Comparison of ENCODE assay signal across 10 cellular contexts in genomic region chr9:120730661-120731514, GRCh38. TPM values are rescaled to one million over a fixed set of nuclear protein-coding genes. Genes with fewer than 3 reads are reported as not detected.
DNase-seq lines count a peak whose midpoint lies in the region; ATAC-seq, FAIRE-seq and TF ChIP-seq lines count a peak whose summit lies in the region.
"Had no signal": no experiment of that assay in that cellular context is flagged by ENCODE, and none has a peak within 500 bp of the region (broad histone marks: within the 10 kb centered on the region; RNA-seq: fewer than 3 reads in every experiment).

No MANE protein-coding gene starts in this region.

- H2BK20ac ChIP-seq in H1 (ENCODE audit: low read length): no peak overlapping the region

- H3K9me3 ChIP-seq in H1 (ENCODE audit: insufficient read depth in 2 of 2, low read depth in 1 of 2, low read length in 1 of 2) (no peaks in the 10 kb centered on the region), mucosa of descending colon (no peaks in the 10 kb centered on the region)
- no peaks in the 10 kb centered on the region for H3K9me3 ChIP-seq in CD4-positive, alpha-beta T cell (ENCODE audit: control insufficient read depth, low read length)
- H3K9me3 ChIP-seq: transverse colon had no signal

- no peaks in the 10 kb centered on the region for H3K36me3 Mint-ChIP-seq in CD4-positive, alpha-beta T cell (ENCODE audit: low read depth)

- TF ChIP-seq CTCF in D721Med (IDR thresholded peaks at IDR 0.05; ENCODE audit: insufficient read depth, missing control alignments) (no peak), H1 (IDR thresholded peaks at IDR 0.05; ENCODE audit: control extremely low read depth in 1 of 3, insufficient read depth in 1 of 3, low read depth in 1 of 3, low read length in 3 of 3) (no peak), mucosa of descending colon (IDR thresholded peaks at IDR 0.05) (no peak)
- no peak for TF ChIP-seq CTCF in CD4-positive, alpha-beta T cell (IDR thresholded peaks at IDR 0.05)

- no peaks in the 10 kb centered on the region for H4K20me1 ChIP-seq in H1 (replicated peaks in 1 of 2; ENCODE audit: control insufficient read depth in 1 of 2, insufficient read depth in 2 of 2, low read length in 2 of 2)

- H3K4me1 ChIP-seq in H1 (replicated peaks in 1 of 4; ENCODE audit: control insufficient read depth in 3 of 4, insufficient read depth in 4 of 4, low read length in 3 of 4): peaks cover 0 to 6% (median 0%) of the 10 kb centered on the region in 4 experiments; a peak in 3 of 7 replicates
- no peaks in the 10 kb centered on the region for H3K4me1 ChIP-seq in mucosa of descending colon (ENCODE audit: low read depth)
- H3K4me1 ChIP-seq: transverse colon had no signal

- TF ChIP-seq EP300 in H1 (IDR thresholded peaks at IDR 0.05; ENCODE audit: borderline replicate concordance in 1 of 2, low read depth in 2 of 2, low read length in 2 of 2): no peak

- no peaks in the 10 kb centered on the region for H3K27me3 ChIP-seq in H1 (replicated peaks in 1 of 4; ENCODE audit: control insufficient read depth in 3 of 4, extremely low read depth in 1 of 4, insufficient read depth in 3 of 4, low read length in 3 of 4)
- no peaks in the 10 kb centered on the region for H3K27me3 ChIP-seq in CD4-positive, alpha-beta T cell (ENCODE audit: control insufficient read depth, insufficient read depth, low read length)
- H3K27me3 ChIP-seq: transverse colon had no signal

- no peak for TF ChIP-seq RAD21 in H1 (IDR thresholded peaks at IDR 0.05 in 1 of 2, conservative IDR thresholded peaks at IDR 0.05 in 1 of 2; ENCODE audit: low read depth in 2 of 2, low read length in 2 of 2)

- WGBS in H1 (ENCODE audit: extremely low coverage in 1 of 2, insufficient coverage in 1 of 2, insufficient read length in 1 of 2, insufficient replicate concordance in 2 of 2, low coverage in 1 of 2, low lambda C conversion rate in 2 of 2, missing lambda C conversion rate in 1 of 2), 2 experiments: 86% methylated on average over 7 of the region's 7 CpGs; no CpG with 5 or more reads in 1 of the 2 experiments

- no peak overlapping the region for H3K4me3 Mint-ChIP-seq in CD4-positive, alpha-beta T cell

- H2BK12ac ChIP-seq in H1 (ENCODE audit: low read depth, low read length): no peak overlapping the region

- H3K18ac ChIP-seq in H1 (ENCODE audit: extremely low read depth, low read length): no peak overlapping the region

- H3K4me3 ChIP-seq in H1 (ENCODE audit: extremely low read depth in 1 of 4, insufficient read depth in 2 of 4, low read depth in 3 of 4, low read length in 4 of 4): no peak overlapping the region
- no peak overlapping the region for H3K4me3 ChIP-seq in mucosa of descending colon
- H3K4me3 ChIP-seq: transverse colon had no signal

- H3K4me1 Mint-ChIP-seq in CD4-positive, alpha-beta T cell (ENCODE audit: low read depth): no peaks in the 10 kb centered on the region

- H3K23ac ChIP-seq in H1 (ENCODE audit: insufficient read length): no peak overlapping the region

- H3K56ac ChIP-seq in H1 (replicated peaks; ENCODE audit: insufficient read length, low read depth, low read length): no peak overlapping the region

- H2BK120ac ChIP-seq in H1 (replicated peaks; ENCODE audit: low read depth, low read length): no peak overlapping the region

- no peaks in the 10 kb centered on the region for H3K79me1 ChIP-seq in H1 (ENCODE audit: low read depth, low read length)

- no peak overlapping the region for H3K9ac ChIP-seq in H1 (replicated peaks in 1 of 4; ENCODE audit: extremely low read depth in 1 of 4, low read depth in 3 of 4, low read length in 3 of 4)
- H3K9ac ChIP-seq: KMS-11 had no signal

- intact Hi-C loops in mucosa of descending colon (cut with DNase I, micrococcal nuclease): no loop called here
- intact Hi-C loops in CD4-positive, alpha-beta T cell (cut with DNase I, micrococcal nuclease): no loop called here

- ATAC-seq in mucosa of descending colon (peak; percentile 16), HG02798 (IDR thresholded peaks at IDR 0.05; ENCODE audit: poor library complexity, unreplicated experiment) (no peak)
- ATAC-seq in CD4-positive, alpha-beta T cell (ENCODE audit: poor library complexity): no peak

- H4K5ac ChIP-seq in H1 (ENCODE audit: insufficient read length, low read depth, low read length): no peak overlapping the region

- no peaks in the 10 kb centered on the region for H3K27me3 Mint-ChIP-seq in CD4-positive, alpha-beta T cell

- CTCF ChIA-PET in H1 (lab: Charles Lee; ENCODE audit: partially characterized antibody): interaction anchor here (0.5 to 2.8 kb wide), 24 partner anchors 9 to 623 kb away, joined by 3 to 16 read pairs (median 4); no protein-coding TSS in a partner anchor
- CTCF ChIA-PET in CD4-positive, alpha-beta T cell (lab: Charles Lee): interaction anchor here (0.7 to 1.8 kb wide), 2 partner anchors 26 to 185 kb away, joined by 3 to 4 read pairs; no protein-coding TSS in a partner anchor

- H3K9me3 Mint-ChIP-seq in CD4-positive, alpha-beta T cell: no peaks in the 10 kb centered on the region

- no peak overlapping the region for H3K4ac ChIP-seq in H1 (replicated peaks; ENCODE audit: insufficient read length, low read depth, low read length)

- no peak overlapping the region for H2AFZ ChIP-seq in H1 (ENCODE audit: low read length)

- H2BK15ac ChIP-seq in H1 (ENCODE audit: low read length): no peak overlapping the region

- no peak overlapping the region for H3K4me2 ChIP-seq in H1 (ENCODE audit: insufficient read depth in 1 of 2, low read depth in 2 of 2, low read length in 2 of 2)
- H3K4me2 ChIP-seq: KMS-11 had no signal

- no peak for FAIRE-seq in D721Med (lab: Jason Lieb, UNC)
- FAIRE-seq in H1 (lab: Jason Lieb, UNC): no peak

- TF ChIP-seq POLR2A in H1 (IDR thresholded peaks at IDR 0.05; ENCODE audit: control extremely low read depth in 1 of 2, low read depth in 2 of 2, low read length in 2 of 2): no peak

- POLR2A ChIA-PET in H1 (lab: Charles Lee; ENCODE audit: partially characterized antibody): interaction anchor here (0.6 to 2.2 kb wide), 3 partner anchors 16 to 125 kb away, joined by 3 to 7 read pairs (median 3); partner anchors contain the start of gene MEGF9
- POLR2A ChIA-PET in CD4-positive, alpha-beta T cell (lab: Charles Lee): no interaction called here

- H2AK5ac ChIP-seq in H1 (ENCODE audit: low read depth, low read length): no peak overlapping the region

- no peaks in the 10 kb centered on the region for H3K79me2 ChIP-seq in H1 (ENCODE audit: control insufficient read depth in 1 of 2, insufficient read depth in 2 of 2, low read length in 2 of 2)

- peak; percentile 55 for DNase-seq in D721Med (ENCODE audit: insufficient read length, low spot score)
- peak; percentile 80 for DNase-seq in NCI-H2196 (lab: John Stamatoyannopoulos, UW; ENCODE audit: unreplicated experiment)
- DNase-seq in H1 (ENCODE audit: low read depth in 1 of 2, low spot score in 2 of 2): no peak
- DNase-seq in mucosa of descending colon: no peak
- DNase-seq in OCI-M2 (lab: John Stamatoyannopoulos, UW; ENCODE audit: unreplicated experiment): no peak
- DNase-seq in inferior parietal cortex (ENCODE audit: extremely low spot score): no peak
- DNase-seq in CD4-positive, alpha-beta T cell: no peak
- DNase-seq: transverse colon had no signal

- no peak overlapping the region for H2BK5ac ChIP-seq in H1 (ENCODE audit: low read depth, low read length)

- H3K36me3 ChIP-seq in H1 (ENCODE audit: control insufficient read depth in 2 of 4, insufficient read depth in 4 of 4, low read length in 3 of 4) (no peaks in the 10 kb centered on the region), mucosa of descending colon (ENCODE audit: low read depth) (no peaks in the 10 kb centered on the region)
- H3K36me3 ChIP-seq: transverse colon had no signal

- H3K14ac ChIP-seq in H1 (ENCODE audit: insufficient read length): no peak overlapping the region

- H4K8ac ChIP-seq in H1 (ENCODE audit: extremely low read depth, insufficient read depth, low read length): no peak overlapping the region

- H3K27ac Mint-ChIP-seq in CD4-positive, alpha-beta T cell: no peak overlapping the region

- H3K27ac ChIP-seq in H1 (ENCODE audit: low read depth, low read length): no peak overlapping the region; the same call in 1 of the 2 replicates
- H3K27ac ChIP-seq in CD4-positive, alpha-beta T cell (ENCODE audit: low read depth, low read length): no peak overlapping the region
- H3K27ac ChIP-seq: KMS-11, transverse colon had no signal

- H3K23me2 ChIP-seq in H1 (ENCODE audit: low read depth, low read length): no peaks in the 10 kb centered on the region; the same call in 1 of the 2 replicates

- H4K91ac ChIP-seq in H1 (replicated peaks; ENCODE audit: insufficient read length, low read length): no peak overlapping the region

TF ChIP-seq in H1, 55 proteins besides CTCF, POLR2A, EP300 and RAD21 (continues in another document):
- TF ChIP-seq SIX5 (IDR thresholded peaks at IDR 0.05; ENCODE audit: low read depth, low read length) (no peak), USF2 (IDR thresholded peaks at IDR 0.05; ENCODE audit: low read length) (no peak), CBX8 (IDR thresholded peaks at IDR 0.05; ENCODE audit: borderline replicate concordance, low read depth, low read length) (no peak), TBP (IDR thresholded peaks at IDR 0.05; ENCODE audit: low read depth, low read length) (no peak), E2F6 (IDR thresholded peaks at IDR 0.05) (peak; percentile 56)

RNA-seq across cellular contexts. Expression of gene MEGF9, which starts 16.6 kb away (rescaled TPM):
- 1.3 and 1.8 TPM in 2 replicates for total RNA-seq in H1 (2021; fragmentation: NEBNext Ultra II Directional; extraction: Animal tissue kit (Norgen Biotek cat#: 25700))
- 0.38 and 0.45 TPM in 2 replicates for polyA plus RNA-seq in H1 (2011; rRNA removed)
- polyA plus RNA-seq in H1 (2011; cell fraction: cytosol; rRNA removed): 0.44 TPM
- 0.34 TPM for polyA plus RNA-seq in H1 (2011; cell fraction: nucleus; rRNA removed)
- polyA plus RNA-seq in H1 (2012, experiment 1 of 2): 0.55 to 1.1 TPM (median 0.70 TPM) in 4 replicates
- polyA plus RNA-seq in H1 (2012, experiment 2 of 2): 0.09 TPM
- polyA plus RNA-seq in H1 (2013, experiment 1 of 2): 1.1 TPM
- polyA plus RNA-seq in H1 (2013, experiment 2 of 2): 1.1 TPM
- 0.79 and 1.2 TPM in 2 replicates for polyA minus RNA-seq in H1 (2011; rRNA and poly(A)+ RNA removed)
- polyA minus RNA-seq in H1 (2011; cell fraction: cytosol; rRNA and poly(A)+ RNA removed): 0.95 TPM
- 1.4 TPM for polyA minus RNA-seq in H1 (2011; cell fraction: nucleus; rRNA and poly(A)+ RNA removed)
- total RNA-seq in mucosa of descending colon: 10 to 100 TPM in 1 of 3 donors, 1 to 10 TPM in 2; 6.3 to 16.7 (median 9.3) TPM
- 1 to 10 TPM; 4.0 to 4.5 TPM for total RNA-seq in CD4-positive, alpha-beta T cell

Comparison
In these comparisons a context has a peak if more than half of its experiments do, and no peak if none do; other contexts are left out.
1. DNase-seq: peak in D721Med (single experiment) and NCI-H2196 (single experiment); none in H1 (0 of 2), mucosa of descending colon (0 of 3), OCI-M2 (single experiment), inferior parietal cortex (single experiment) and CD4-positive, alpha-beta T cell (0 of 10).